Comparison of ENCODE assay signal across 8 cellular contexts in genomic region chr14:67514650-67515385, GRCh38. TPM values are rescaled to one million over a fixed set of nuclear protein-coding genes. Genes with fewer than 3 reads are reported as not detected.
DNase-seq lines count a peak whose midpoint lies in the region; ATAC-seq and TF ChIP-seq lines count a peak whose summit lies in the region.

No MANE protein-coding gene starts in this region.

- peak overlapping the region; percentile 54 for H3K9ac ChIP-seq in GM23248

- no peaks in the 10 kb centered on the region for H3K9me3 ChIP-seq in GM23248 (ENCODE audit: low read depth)
- no peaks in the 10 kb centered on the region for H3K9me3 ChIP-seq in upper lobe of right lung

- TF ChIP-seq CTCF in Calu3 (IDR thresholded peaks at IDR 0.05; ENCODE audit: unreplicated experiment) (no peak), upper lobe of right lung (IDR thresholded peaks at IDR 0.05) (no peak)

- peak; percentile 82 to 85 for ATAC-seq in natural killer cell treated with Interleukin-12 subunit alpha and Interleukin-12 subunit beta and Interleukin-15 and Interleukin-18, amount 100 ng/mL, for 72 hours
- peak; percentile 74 for ATAC-seq in upper lobe of right lung

- CTCF ChIA-PET in Calu3 (lab: Charles Lee) = interaction anchor here (1.7 to 2.8 kb wide), 3 partner anchors 12 to 88 kb away, joined by 8 to 23 read pairs (median 10); no protein-coding TSS in a partner anchor

- no peaks in the 10 kb centered on the region for H3K4me1 Mint-ChIP-seq in Calu3 (ENCODE audit: low read depth, unreplicated experiment)
- H3K4me1 Mint-ChIP-seq in activated T-helper 2 cell treated with anti-CD3 and anti-CD28 coated beads, Interferon-gamma antibody, Interleukin-2, Interleukin-4, amounts not matched to agents 10 μg/mL and 5 μg/mL and 100 μg/mL, durations not matched to agents 14 hours and 24 hours and 36 hours (ENCODE audit: low read depth) = peaks cover 2% of the 10 kb centered on the region
- H3K4me1 Mint-ChIP-seq in natural killer cell treated with Interleukin-12 subunit alpha and Interleukin-12 subunit beta and Interleukin-15 and Interleukin-18, amount 100 ng/mL, for 72 hours (ENCODE audit: low read depth in 2 of 2) = peaks cover 11 to 16% of the 10 kb centered on the region in 2 donors

- no peaks in the 10 kb centered on the region for H3K79me2 ChIP-seq in GM23248 (ENCODE audit: insufficient read depth)

- H3K27me3 ChIP-seq in GM23248 (replicated peaks; ENCODE audit: insufficient read depth) (peaks cover 36% of the 10 kb centered on the region), upper lobe of right lung (no peaks in the 10 kb centered on the region)

- peaks cover 13% of the 10 kb centered on the region for H3F3A ChIP-seq in GM23248 (ENCODE audit: insufficient read depth)

- peak overlapping the region; percentile 81 for H3K4me2 ChIP-seq in GM23248 (ENCODE audit: unreplicated experiment)

- no peak overlapping the region for H3K27ac ChIP-seq in GM23248
- peak overlapping the region; percentile 49 for H3K27ac ChIP-seq in upper lobe of right lung

- H3K4me3 Mint-ChIP-seq in Calu3 (ENCODE audit: low read depth, unreplicated experiment) = peak overlapping the region; percentile 77
- H3K4me3 Mint-ChIP-seq in activated T-helper 2 cell treated with anti-CD3 and anti-CD28 coated beads, Interferon-gamma antibody, Interleukin-2, Interleukin-4, amounts not matched to agents 10 μg/mL and 5 μg/mL and 100 μg/mL, durations not matched to agents 14 hours and 24 hours and 36 hours (ENCODE audit: low read depth) = peak overlapping the region; percentile 81
- peak overlapping the region; percentile 83 for H3K4me3 Mint-ChIP-seq in natural killer cell treated with Interleukin-12 subunit alpha and Interleukin-12 subunit beta and Interleukin-15 and Interleukin-18, amount 100 ng/mL, for 72 hours

- intact Hi-C loops in Calu3 (cut with micrococcal nuclease; ENCODE audit: unreplicated experiment) (no loop called here), upper lobe of right lung (cut with DNase I) (no loop called here)
- intact Hi-C loops in activated T-helper 2 cell treated with anti-CD3 and anti-CD28 coated beads, Interferon-gamma antibody, Interleukin-2, Interleukin-4, amounts not matched to agents 10 μg/mL and 5 μg/mL and 100 μg/mL, durations not matched to agents 14 hours and 24 hours and 36 hours (cut with micrococcal nuclease) = loop anchor here (1.0 to 5.0 kb wide), 2 partner anchors 27 to 88 kb away; partner anchors contain the start of gene TMEM229B

- peaks cover 12% of the 10 kb centered on the region for H3K36me3 Mint-ChIP-seq in Calu3 (ENCODE audit: insufficient read depth, unreplicated experiment)
- no peaks in the 10 kb centered on the region for H3K36me3 Mint-ChIP-seq in activated T-helper 2 cell treated with anti-CD3 and anti-CD28 coated beads, Interferon-gamma antibody, Interleukin-2, Interleukin-4, amounts not matched to agents 10 μg/mL and 5 μg/mL and 100 μg/mL, durations not matched to agents 14 hours and 24 hours and 36 hours (ENCODE audit: low read depth)
- no peaks in the 10 kb centered on the region for H3K36me3 Mint-ChIP-seq in natural killer cell treated with Interleukin-12 subunit alpha and Interleukin-12 subunit beta and Interleukin-15 and Interleukin-18, amount 100 ng/mL, for 72 hours

- H3K4me1 ChIP-seq in GM23248 (ENCODE audit: insufficient read depth) (0 out of 2 replicates have a peak, but pooled peaks cover 4% of the 10 kb centered on the region), upper lobe of right lung (peaks cover 11% of the 10 kb centered on the region)

- WGBS in GM23248 (ENCODE audit: low coverage in 1 of 2, low lambda C conversion rate in 2 of 2, missing lambda C conversion rate in 2 of 2), 2 experiments = 1% methylated on average over 35 to 70 of the region's 75 CpGs

- H3K4me3 ChIP-seq in GM23248 = peak overlapping the region; percentile 94
- H3K4me3 ChIP-seq in upper lobe of right lung = peak overlapping the region; percentile 85

- no peaks in the 10 kb centered on the region for H3K9me2 ChIP-seq in GM23248 (ENCODE audit: insufficient read depth)

- in situ Hi-C loops in GM23248 (cut with MboI) = no loop called here

- H3K9me3 Mint-ChIP-seq in Calu3 (ENCODE audit: low read depth, unreplicated experiment) = no peaks in the 10 kb centered on the region
- no peaks in the 10 kb centered on the region for H3K9me3 Mint-ChIP-seq in activated T-helper 2 cell treated with anti-CD3 and anti-CD28 coated beads, Interferon-gamma antibody, Interleukin-2, Interleukin-4, amounts not matched to agents 10 μg/mL and 5 μg/mL and 100 μg/mL, durations not matched to agents 14 hours and 24 hours and 36 hours
- H3K9me3 Mint-ChIP-seq in natural killer cell treated with Interleukin-12 subunit alpha and Interleukin-12 subunit beta and Interleukin-15 and Interleukin-18, amount 100 ng/mL, for 72 hours = no peaks in the 10 kb centered on the region

- DNase-seq in Calu3 (peak; percentile 40), GM23248 (peak; percentile 76), NCI-H774 (lab: John Stamatoyannopoulos, UW) (peak; percentile 7), fibroblast of peridontal ligament (ENCODE audit: extremely low read depth) (peak; percentile 31), upper lobe of right lung (peak; percentile 76), COLO829 (ENCODE audit: low spot score) (no peak)
- peak; percentile 47 for DNase-seq in activated T-helper 2 cell treated with anti-CD3 and anti-CD28 coated beads, Interferon-gamma antibody, Interleukin-2, Interleukin-4, amounts not matched to agents 10 μg/mL and 5 μg/mL and 100 μg/mL, durations not matched to agents 14 hours and 24 hours and 36 hours (ENCODE audit: low spot score)
- DNase-seq in natural killer cell treated with Interleukin-12 subunit alpha and Interleukin-12 subunit beta and Interleukin-15 and Interleukin-18, amount 100 ng/mL, for 72 hours (ENCODE audit: low spot score) = peak; percentile 75

- H3K27me3 Mint-ChIP-seq in Calu3 (ENCODE audit: unreplicated experiment) = peaks cover 58% of the 10 kb centered on the region
- H3K27me3 Mint-ChIP-seq in activated T-helper 2 cell treated with anti-CD3 and anti-CD28 coated beads, Interferon-gamma antibody, Interleukin-2, Interleukin-4, amounts not matched to agents 10 μg/mL and 5 μg/mL and 100 μg/mL, durations not matched to agents 14 hours and 24 hours and 36 hours (ENCODE audit: low read depth) = peaks cover 76% of the 10 kb centered on the region
- peaks cover 0 to 6% of the 10 kb centered on the region in 2 donors for H3K27me3 Mint-ChIP-seq in natural killer cell treated with Interleukin-12 subunit alpha and Interleukin-12 subunit beta and Interleukin-15 and Interleukin-18, amount 100 ng/mL, for 72 hours

- H3K27ac Mint-ChIP-seq in Calu3 (ENCODE audit: unreplicated experiment) = no peak overlapping the region
- no peak overlapping the region for H3K27ac Mint-ChIP-seq in activated T-helper 2 cell treated with anti-CD3 and anti-CD28 coated beads, Interferon-gamma antibody, Interleukin-2, Interleukin-4, amounts not matched to agents 10 μg/mL and 5 μg/mL and 100 μg/mL, durations not matched to agents 14 hours and 24 hours and 36 hours
- peak overlapping the region; percentile 56 to 64 for H3K27ac Mint-ChIP-seq in natural killer cell treated with Interleukin-12 subunit alpha and Interleukin-12 subunit beta and Interleukin-15 and Interleukin-18, amount 100 ng/mL, for 72 hours

- no peaks in the 10 kb centered on the region for H3K36me3 ChIP-seq in GM23248 (ENCODE audit: low read depth)
- H3K36me3 ChIP-seq in upper lobe of right lung = no peaks in the 10 kb centered on the region

- no TSS peak for BruUV-seq in Calu3 (replicated peaks; lab: Mats Ljungman, UMichigan)

- H2AFZ ChIP-seq in GM23248 = peak overlapping the region; percentile 92

- no peaks in the 10 kb centered on the region for H4K20me1 ChIP-seq in GM23248 (ENCODE audit: insufficient read depth)

RNA-seq across cellular contexts. Expression of gene PLEKHH1, which starts 18.3 kb away (rescaled TPM):
- total RNA-seq in Calu3 (2022) = 11.8 and 13.6 TPM in 2 replicates
- under 0.01 TPM in 1 of 2 replicates, not detected in the other for total RNA-seq in GM23248 (2014; rRNA removed; shearing (Covaris generic))
- 0.13 TPM in 1 of 2 replicates, not detected in the other for polyA plus RNA-seq in GM23248 (2016; fragmentation: Nextera tagmentation; extraction: Ambion mirVana)
- total RNA-seq in activated T-helper 2 cell treated with anti-CD3 and anti-CD28 coated beads, Interferon-gamma antibody, Interleukin-2, Interleukin-4, amounts not matched to agents 10 μg/mL and 5 μg/mL and 100 μg/mL, durations not matched to agents 14 hours and 24 hours and 36 hours = 1.5 and 1.8 TPM in 2 replicates
- 1 to 10 TPM; 1.2 to 1.9 TPM for total RNA-seq in natural killer cell treated with Interleukin-12 subunit alpha and Interleukin-12 subunit beta and Interleukin-15 and Interleukin-18, amount 100 ng/mL, for 72 hours
- total RNA-seq in upper lobe of right lung = 2.3 TPM

RNA-seq across cellular contexts. Expression of gene TMEM229B, which starts 26.3 kb away (rescaled TPM):
- 0.76 and 2.5 TPM in 2 replicates for total RNA-seq in Calu3 (2022)
- 0.65 and 1.1 TPM in 2 replicates for total RNA-seq in GM23248 (2014; rRNA removed; shearing (Covaris generic))
- 0.43 and 0.48 TPM in 2 replicates for polyA plus RNA-seq in GM23248 (2016; fragmentation: Nextera tagmentation; extraction: Ambion mirVana)
- 0.71 and 0.75 TPM in 2 replicates for total RNA-seq in activated T-helper 2 cell treated with anti-CD3 and anti-CD28 coated beads, Interferon-gamma antibody, Interleukin-2, Interleukin-4, amounts not matched to agents 10 μg/mL and 5 μg/mL and 100 μg/mL, durations not matched to agents 14 hours and 24 hours and 36 hours
- total RNA-seq in natural killer cell treated with Interleukin-12 subunit alpha and Interleukin-12 subunit beta and Interleukin-15 and Interleukin-18, amount 100 ng/mL, for 72 hours = 10 to 100 TPM in 1 of 2 donors, 1 to 10 TPM in 1; 7.1 to 14.7 TPM
- 5.4 TPM for total RNA-seq in upper lobe of right lung

Comparison
In these comparisons a context has a peak if more than half of its experiments do, and no peak if none do; other contexts are left out.
1. H3K27ac Mint-ChIP-seq: peak in natural killer cell treated with Interleukin-12 subunit alpha and Interleukin-12 subunit beta and Interleukin-15 and Interleukin-18, amount 100 ng/mL, for 72 hours (2 of 2); none in Calu3 (single experiment) and activated T-helper 2 cell treated with anti-CD3 and anti-CD28 coated beads, Interferon-gamma antibody, Interleukin-2, Interleukin-4, amounts not matched to agents 10 μg/mL and 5 μg/mL and 100 μg/mL, durations not matched to agents 14 hours and 24 hours and 36 hours (single experiment).
2. Peak in every context shown above with its lines, with median percentiles within 50 percentile points of each other: H3K4me3 Mint-ChIP-seq.